In genomic region chr10:116096501-116096900, GRCh38 we compare ENCODE assay signal across 15 cellular contexts.
DNase-seq lines count a peak whose midpoint lies in the region; TF ChIP-seq lines count a peak whose summit lies in the region.
"Had no signal": no experiment of that assay in that cellular context is flagged by ENCODE, and none has a peak within 500 bp of the region (broad histone marks: within the 10 kb centered on the region; RNA-seq: fewer than 3 reads in every experiment).

No MANE protein-coding gene starts in this region.

- no peaks in the 10 kb centered on the region for H3K36me3 ChIP-seq in prostate gland
- H3K36me3 ChIP-seq: BLaER1 had no signal

- DNase-seq in NCI-H526 (lab: John Stamatoyannopoulos, UW) (peak; percentile 17 to 20), NCI-H526 treated with DMSO at 0.1 percent for 48 hours (lab: John Stamatoyannopoulos, UW) (no peak), left kidney (ENCODE audit: low read depth, low spot score) (peak; percentile 51), neural crest cell (ENCODE audit: low read depth, low spot score) (no peak), posterior cingulate gyrus (no peak), prostate gland (ENCODE audit: low spot score) (no peak), NCI-H2081 (lab: John Stamatoyannopoulos, UW) (no peak)
- DNase-seq in activated CD8-positive, alpha-beta memory T cell treated with anti-CD3 and anti-CD28 coated beads for 24 hours: no peak
- DNase-seq: 8988T; Calu3; CD8-positive, alpha-beta T cell; DMS79 treated with DMSO at 0.1 percent for 48 hours; H9 had no signal

- H3K9me3 Mint-ChIP-seq in neural crest cell: no peaks in the 10 kb centered on the region
- H3K9me3 Mint-ChIP-seq: CD8-positive, alpha-beta T cell; H9 had no signal

- H3K27me3 ChIP-seq in prostate gland (replicated peaks; ENCODE audit: insufficient read depth): peaks cover 8% of the 10 kb centered on the region
- H3K27me3 ChIP-seq: BLaER1 had no signal

- peak overlapping the region; percentile 28 for H3K4me3 Mint-ChIP-seq in neural crest cell
- H3K4me3 Mint-ChIP-seq: CD8-positive, alpha-beta T cell; H9 had no signal

- H3K27ac Mint-ChIP-seq in neural crest cell (ENCODE audit: unreplicated experiment): peak overlapping the region; percentile 80
- H3K27ac Mint-ChIP-seq: CD8-positive, alpha-beta T cell; H9 had no signal

- no peaks in the 10 kb centered on the region for H3K4me1 ChIP-seq in prostate gland (replicated peaks)
- H3K4me1 ChIP-seq: BLaER1 had no signal

- TF ChIP-seq POLR2A in prostate gland (IDR thresholded peaks at IDR 0.05): no peak

- H3K9me3 ChIP-seq in prostate gland: no peaks in the 10 kb centered on the region
- H3K9me3 ChIP-seq: BLaER1 had no signal

- no peak overlapping the region for H3K4me3 ChIP-seq in prostate gland
- H3K4me3 ChIP-seq: BLaER1, GM12878 had no signal

- H3K36me3 Mint-ChIP-seq in neural crest cell (ENCODE audit: low read depth): peaks cover 10% of the 10 kb centered on the region
- H3K36me3 Mint-ChIP-seq: CD8-positive, alpha-beta T cell had no signal

- TF ChIP-seq CTCF in neural crest cell (conservative IDR thresholded peaks at IDR 0.05) (no peak), prostate gland (IDR thresholded peaks at IDR 0.05) (no peak)

- H3K27ac ChIP-seq in prostate gland: no peak overlapping the region
- H3K27ac ChIP-seq: BLaER1 had no signal

- H3K4me1 Mint-ChIP-seq in neural crest cell: peaks cover 50% of the 10 kb centered on the region

- WGBS in prostate gland: 63% methylated on average over 11 of the region's 11 CpGs

- no peaks in the 10 kb centered on the region for H3K27me3 Mint-ChIP-seq in neural crest cell (ENCODE audit: low read depth)

- intact Hi-C loops in posterior cingulate gyrus (cut with DNase I) (no loop called here), prostate gland (cut with DNase I) (no loop called here)

Comparison
In these comparisons a context has a peak if more than half of its experiments do, and no peak if none do; other contexts are left out.
1. DNase-seq: peak in NCI-H526 (2 of 2) and left kidney (single experiment); none in NCI-H526 treated with DMSO at 0.1 percent for 48 hours (single experiment), neural crest cell (single experiment), posterior cingulate gyrus (0 of 10), prostate gland (single experiment), NCI-H2081 (0 of 2) and activated CD8-positive, alpha-beta memory T cell treated with anti-CD3 and anti-CD28 coated beads for 24 hours (single experiment).